In genomic region chr7:74775111-74775510, GRCh38 we compare ENCODE assay signal across 3 cellular contexts. TPM values are rescaled to one million over a fixed set of nuclear protein-coding genes. Genes with fewer than 3 reads are reported as not detected.
"Had no signal": no experiment of that assay in that cellular context is flagged by ENCODE, and none has a peak within 500 bp of the region (broad histone marks: within the 10 kb centered on the region; RNA-seq: fewer than 3 reads in every experiment).

No MANE protein-coding gene starts in this region.

RNA-seq across cellular contexts. Expression of gene NCF1, which starts 1.3 kb away (rescaled TPM):
- total RNA-seq: dermis microvascular lymphatic vessel endothelial cell, glomerular endothelial cell, progenitor cell of endocrine pancreas had no signal
